Comparison of ENCODE assay signal across 25 cellular contexts in genomic region chr5:172385661-172386187, GRCh38.
"Had no signal": no experiment of that assay in that cellular context is flagged by ENCODE, and none has a peak within 500 bp of the region (broad histone marks: within the 10 kb centered on the region; RNA-seq: fewer than 3 reads in every experiment).

No MANE protein-coding gene starts in this region.

- H3K4me3 ChIP-seq: adrenal gland, breast epithelium, MG63, SJSA1 had no signal

- H3K27ac Mint-ChIP-seq: activated CD4-positive, alpha-beta memory T cell treated with anti-CD3 and anti-CD28 coated beads, Interleukin-2, amount 10 ng/mL, durations not matched to agents 7 days and 5 days; activated naive CD8-positive, alpha-beta T cell treated with anti-CD3 and anti-CD28 coated beads, Interleukin-2, amount 10 ng/mL, durations not matched to agents 7 days and 5 days; activated T-cell treated with anti-CD3 and anti-CD28 coated beads, Interleukin-2, amount 50 U/mL, for 72 hours; T-helper 17 cell had no signal

- H3K27ac ChIP-seq: adrenal gland, SJSA1 had no signal

- H3K4me3 Mint-ChIP-seq: activated CD4-positive, alpha-beta memory T cell treated with anti-CD3 and anti-CD28 coated beads, Interleukin-2, amount 10 ng/mL, durations not matched to agents 7 days and 5 days; activated naive CD8-positive, alpha-beta T cell treated with anti-CD3 and anti-CD28 coated beads, Interleukin-2, amount 10 ng/mL, durations not matched to agents 7 days and 5 days; activated T-cell treated with anti-CD3 and anti-CD28 coated beads, Interleukin-2, amount 50 U/mL, for 72 hours; T-helper 17 cell had no signal

- H3K4me1 Mint-ChIP-seq: activated CD4-positive, alpha-beta memory T cell treated with anti-CD3 and anti-CD28 coated beads, Interleukin-2, amount 10 ng/mL, durations not matched to agents 7 days and 5 days; activated naive CD8-positive, alpha-beta T cell treated with anti-CD3 and anti-CD28 coated beads, Interleukin-2, amount 10 ng/mL, durations not matched to agents 7 days and 5 days; T-helper 17 cell had no signal

- H3K9me3 ChIP-seq: adrenal gland, breast epithelium, MG63, SJSA1 had no signal

- H3K36me3 ChIP-seq: breast epithelium had no signal

- ATAC-seq: activated T-cell treated with anti-CD3 and anti-CD28 coated beads, Interleukin-2, amount 50 U/mL, for 72 hours; T-helper 17 cell had no signal

- DNase-seq: activated CD4-positive, alpha-beta memory T cell treated with anti-CD3 and anti-CD28 coated beads, Interleukin-2, amount 10 ng/mL, durations not matched to agents 7 days and 5 days; activated CD4-positive, alpha-beta T cell treated with anti-CD3 and anti-CD28 coated beads, Interleukin-2, amount 50 U/mL, for 1 hour; activated CD4-positive, CD25-positive, alpha-beta regulatory T cell; activated naive CD4-positive, alpha-beta T cell treated with anti-CD3 and anti-CD28 coated beads, Interleukin-2, amount 50 U/mL, for 16 hours; activated naive CD8-positive, alpha-beta T cell treated with anti-CD3 and anti-CD28 coated beads, Interleukin-2, amount 10 ng/mL, durations not matched to agents 7 days and 5 days; activated T-cell treated with anti-CD3 and anti-CD28 coated beads for 4 hours; activated T-cell treated with anti-CD3 and anti-CD28 coated beads, Interleukin-2, amount 50 U/mL, for 72 hours; adrenal gland; anterior cingulate cortex; caudate nucleus; MG63; MV-4-11; NCI-H1092 treated with DMSO at 0.1 percent for 48 hours; NCI-H1417 treated with DMSO at 0.1 percent for 48 hours; NCI-H1694; NCI-H2029 treated with DMSO at 0.1 percent for 48 hours; NCI-H510A treated with DMSO at 0.1 percent for 48 hours; NCI-H69; NK-92 treated with Interleukin-12 subunit alpha and Interleukin-12 subunit beta, amount 100 ng/mL, for 24 hours; OCI-M1; SHP77; T-helper 17 cell; T-helper 9 cell had no signal

- H3K36me3 Mint-ChIP-seq: activated naive CD8-positive, alpha-beta T cell treated with anti-CD3 and anti-CD28 coated beads, Interleukin-2, amount 10 ng/mL, durations not matched to agents 7 days and 5 days had no signal

- H3K27me3 ChIP-seq: adrenal gland, breast epithelium, MG63, SJSA1 had no signal

- H3K9me3 Mint-ChIP-seq: activated CD4-positive, alpha-beta memory T cell treated with anti-CD3 and anti-CD28 coated beads, Interleukin-2, amount 10 ng/mL, durations not matched to agents 7 days and 5 days; activated naive CD8-positive, alpha-beta T cell treated with anti-CD3 and anti-CD28 coated beads, Interleukin-2, amount 10 ng/mL, durations not matched to agents 7 days and 5 days; activated T-cell treated with anti-CD3 and anti-CD28 coated beads, Interleukin-2, amount 50 U/mL, for 72 hours had no signal
